20 cellular contexts compared by ENCODE assay signal in the genomic region with DNA sequence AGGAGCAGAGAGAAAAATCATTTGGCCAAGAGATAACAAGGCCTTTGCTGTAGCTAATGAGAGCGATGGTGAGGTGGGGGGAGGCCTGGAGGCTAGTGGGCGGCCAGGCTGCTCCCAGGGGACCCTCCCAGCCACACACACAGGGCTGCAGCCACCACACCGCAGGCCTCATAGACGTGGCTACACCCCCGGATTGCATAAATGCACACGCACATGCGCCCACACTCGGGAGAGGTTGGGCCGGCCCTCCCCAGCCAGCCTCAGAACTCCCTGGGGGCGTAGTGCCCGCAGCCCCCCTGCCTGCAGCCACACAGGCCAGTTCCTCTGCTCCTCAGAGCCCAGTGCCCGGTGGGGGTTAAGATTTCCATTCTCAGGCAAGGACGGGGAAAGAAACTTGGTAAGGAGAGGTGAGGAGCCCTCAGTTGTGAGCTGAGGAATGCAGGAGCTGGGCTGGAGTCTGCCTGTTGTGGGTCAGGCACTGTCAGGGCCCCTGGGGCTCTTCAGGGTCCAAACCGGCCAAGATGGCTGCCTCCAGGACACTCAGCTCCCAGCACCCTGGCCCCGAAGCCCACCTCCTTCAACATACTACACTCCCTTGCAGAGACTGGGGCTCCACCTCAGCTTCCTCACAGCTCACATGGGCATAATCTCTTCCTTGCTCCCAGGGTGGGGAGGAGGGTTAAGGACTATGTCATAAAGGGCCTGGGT. TPM values are rescaled to one million over a fixed set of nuclear protein-coding genes. Genes with fewer than 3 reads are reported as not detected.
DNase-seq lines count a peak whose midpoint lies in the region; ATAC-seq and TF ChIP-seq lines count a peak whose summit lies in the region.
"Had no signal": no experiment of that assay in that cellular context is flagged by ENCODE, and none has a peak within 500 bp of the region (broad histone marks: within the 10 kb centered on the region; RNA-seq: fewer than 3 reads in every experiment).

No MANE protein-coding gene starts in this region.

- no peaks in the 10 kb centered on the region for H3K9me3 Mint-ChIP-seq in CD4-positive, alpha-beta T cell
- H3K9me3 Mint-ChIP-seq: activated naive CD4-positive, alpha-beta T cell treated with anti-CD3 and anti-CD28 coated beads for 36 hours; T-helper 2 cell treated with Interferon-gamma antibody and Interleukin-4, amounts not matched to agents 5 μg/mL and 100 μg/mL, for 36 hours had no signal

- no peaks in the 10 kb centered on the region for H3K9me3 ChIP-seq in uterus
- no peaks in the 10 kb centered on the region for H3K9me3 ChIP-seq in mucosa of descending colon
- H3K9me3 ChIP-seq in CD4-positive, alpha-beta T cell (ENCODE audit: control insufficient read depth, low read length): no peaks in the 10 kb centered on the region

- no peak for TF ChIP-seq CTCF in GM12865 (IDR thresholded peaks at IDR 0.05; ENCODE audit: insufficient read depth, low read depth, low read length, missing control alignments)
- no peak for TF ChIP-seq CTCF in choroid plexus epithelial cell (conservative IDR thresholded peaks at IDR 0.05; ENCODE audit: low read depth, low read length)
- TF ChIP-seq CTCF in uterus (IDR thresholded peaks at IDR 0.05): no peak
- no peak for TF ChIP-seq CTCF in mucosa of descending colon (IDR thresholded peaks at IDR 0.05)
- TF ChIP-seq CTCF in CD4-positive, alpha-beta T cell (IDR thresholded peaks at IDR 0.05): no peak

- H3K4me1 Mint-ChIP-seq in CD4-positive, alpha-beta T cell (ENCODE audit: low read depth): peaks cover 30% of the 10 kb centered on the region

- no peak overlapping the region for H3K27ac Mint-ChIP-seq in CD4-positive, alpha-beta T cell
- H3K27ac Mint-ChIP-seq: activated CD4-positive, alpha-beta T cell treated with anti-CD3 and anti-CD28 coated beads for 36 hours; activated naive CD4-positive, alpha-beta T cell treated with anti-CD3 and anti-CD28 coated beads for 36 hours; brain had no signal

- H3K36me3 Mint-ChIP-seq in CD4-positive, alpha-beta T cell (ENCODE audit: low read depth): no peaks in the 10 kb centered on the region
- H3K36me3 Mint-ChIP-seq: brain had no signal

- no peak overlapping the region for H3K27ac ChIP-seq in uterus
- H3K27ac ChIP-seq in CD4-positive, alpha-beta T cell (ENCODE audit: low read depth, low read length): no peak overlapping the region

- no peak for TF ChIP-seq POLR2A in uterus (IDR thresholded peaks at IDR 0.05)

- ATAC-seq in HG02973 (IDR thresholded peaks at IDR 0.05; ENCODE audit: unreplicated experiment) (peak; percentile 54), sciatic nerve (peak; percentile 43), mucosa of descending colon (no peak), HG03571 (IDR thresholded peaks at IDR 0.05; ENCODE audit: unreplicated experiment) (no peak)
- ATAC-seq in CD4-positive, alpha-beta T cell (ENCODE audit: poor library complexity): no peak
- ATAC-seq: activated CD4-positive, alpha-beta T cell treated with anti-CD3 and anti-CD28 coated beads for 36 hours; left colon had no signal

- peak; percentile 63 for DNase-seq in GM12865 (ENCODE audit: low read depth)
- DNase-seq in choroid plexus epithelial cell (ENCODE audit: low read depth): peak; percentile 9
- DNase-seq in sciatic nerve (ENCODE audit: low spot score): no peak
- no peak for DNase-seq in uterus
- DNase-seq in mucosa of descending colon: no peak
- DNase-seq in CD4-positive, alpha-beta T cell: no peak
- DNase-seq: activated CD4-positive, alpha-beta T cell treated with anti-CD3 and anti-CD28 coated beads for 36 hours; activated CD8-positive, alpha-beta memory T cell treated with anti-CD3 and anti-CD28 coated beads, Interleukin-2, amount 50 U/mL, for 48 hours; activated naive CD4-positive, alpha-beta T cell treated with anti-CD3 and anti-CD28 coated beads for 36 hours; AML-193; DMS153; hypothalamus; left colon; NCI-H1436 treated with DMSO at 0.1 percent for 48 hours; NCI-H345 had no signal

- no peak overlapping the region for H3K4me3 Mint-ChIP-seq in CD4-positive, alpha-beta T cell
- H3K4me3 Mint-ChIP-seq: activated CD4-positive, alpha-beta T cell treated with anti-CD3 and anti-CD28 coated beads for 36 hours; activated naive CD4-positive, alpha-beta T cell treated with anti-CD3 and anti-CD28 coated beads for 36 hours; T-helper 2 cell treated with Interferon-gamma antibody and Interleukin-4, amounts not matched to agents 5 μg/mL and 100 μg/mL, for 36 hours had no signal

- no peaks in the 10 kb centered on the region for H3K36me3 ChIP-seq in uterus
- no peaks in the 10 kb centered on the region for H3K36me3 ChIP-seq in mucosa of descending colon (ENCODE audit: low read depth)

- intact Hi-C loops in sciatic nerve (cut with DNase I): no loop called here
- intact Hi-C loops in uterus (cut with DNase I; ENCODE audit: low total_unique reads): no loop called here
- intact Hi-C loops in mucosa of descending colon (cut with DNase I, micrococcal nuclease): no loop called here
- intact Hi-C loops in CD4-positive, alpha-beta T cell (cut with DNase I, micrococcal nuclease): no loop called here

- H3K4me1 ChIP-seq in uterus: no peaks in the 10 kb centered on the region
- no peaks in the 10 kb centered on the region for H3K4me1 ChIP-seq in mucosa of descending colon (ENCODE audit: low read depth)

- CTCF ChIA-PET in CD4-positive, alpha-beta T cell (lab: Charles Lee): no interaction called here

- H3K4me3 ChIP-seq in GM12865 (ENCODE audit: low read depth, low read length): no peak overlapping the region
- no peak overlapping the region for H3K4me3 ChIP-seq in choroid plexus epithelial cell (ENCODE audit: low read depth, low read length)
- H3K4me3 ChIP-seq in uterus: no peak overlapping the region
- H3K4me3 ChIP-seq in mucosa of descending colon: no peak overlapping the region

- POLR2A ChIA-PET in CD4-positive, alpha-beta T cell (lab: Charles Lee): no interaction called here

- H3K27me3 Mint-ChIP-seq in CD4-positive, alpha-beta T cell: peaks cover 23% of the 10 kb centered on the region

- peaks cover 5 to 7% of the 10 kb centered on the region in 2 donors for H3K27me3 ChIP-seq in uterus
- peaks cover 24% of the 10 kb centered on the region for H3K27me3 ChIP-seq in CD4-positive, alpha-beta T cell (ENCODE audit: control insufficient read depth, insufficient read depth, low read length)

RNA-seq across cellular contexts. Expression of a gene that starts 8.0 kb away (rescaled TPM):
- total RNA-seq in sciatic nerve (not detected), uterus (not detected), mucosa of descending colon (not detected)
- not detected for total RNA-seq in CD4-positive, alpha-beta T cell
- total RNA-seq: activated CD4-positive, alpha-beta T cell treated with anti-CD3 and anti-CD28 coated beads for 36 hours; activated naive CD4-positive, alpha-beta T cell treated with anti-CD3 and anti-CD28 coated beads for 36 hours; dermis microvascular lymphatic vessel endothelial cell; left colon had no signal

RNA-seq across cellular contexts. Expression of a gene that starts 9.9 kb away (rescaled TPM):
- total RNA-seq in sciatic nerve (not detected), uterus (not detected), mucosa of descending colon (not detected)
- not detected for total RNA-seq in CD4-positive, alpha-beta T cell
- total RNA-seq: activated CD4-positive, alpha-beta T cell treated with anti-CD3 and anti-CD28 coated beads for 36 hours; activated naive CD4-positive, alpha-beta T cell treated with anti-CD3 and anti-CD28 coated beads for 36 hours; dermis microvascular lymphatic vessel endothelial cell; left colon had no signal

RNA-seq across cellular contexts. Expression of a gene that starts 26.1 kb away (rescaled TPM):
- total RNA-seq in sciatic nerve: 3.8 TPM
- total RNA-seq in uterus: 1 to 10 TPM in 3 of 4 donors, not detected in 1; 1.3 to 5.6 (median 1.9) TPM
- total RNA-seq in mucosa of descending colon: 1 to 10 TPM in 1 of 3 donors, under 1 TPM in 2; 0.20 to 1.0 (median 0.51) TPM
- not detected for total RNA-seq in CD4-positive, alpha-beta T cell

RNA-seq across cellular contexts. Expression of a gene that starts 27.2 kb away (rescaled TPM):
- not detected for total RNA-seq in sciatic nerve
- total RNA-seq in uterus: under 1 TPM in 1 of 4 donors, not detected in 3; 0.55 TPM
- not detected for total RNA-seq in mucosa of descending colon
- total RNA-seq in CD4-positive, alpha-beta T cell: not detected
- total RNA-seq: dermis microvascular lymphatic vessel endothelial cell, left colon had no signal

RNA-seq across cellular contexts. Expression of a gene that starts 36.4 kb away (rescaled TPM):
- 73.2 TPM for total RNA-seq in sciatic nerve
- 10 to 100 TPM; 31.2 to 70.2 (median 46.5) TPM for total RNA-seq in uterus
- total RNA-seq in mucosa of descending colon: 10 to 100 TPM; 65.2 to 78.7 (median 76.6) TPM
- 100 to 1,000 TPM; 145 to 151 TPM for total RNA-seq in CD4-positive, alpha-beta T cell

Comparison
In these comparisons a context has a peak if more than half of its experiments do, and no peak if none do; other contexts are left out.
1. DNase-seq: peak in GM12865 (single experiment) and choroid plexus epithelial cell (single experiment); none in sciatic nerve (single experiment), uterus (0 of 2), mucosa of descending colon (0 of 3) and CD4-positive, alpha-beta T cell (0 of 10).
2. ATAC-seq: peak in HG02973 (single experiment) and sciatic nerve (single experiment); none in mucosa of descending colon (single experiment), HG03571 (single experiment) and CD4-positive, alpha-beta T cell (single experiment).